Comparison of ENCODE assay signal across 12 cellular contexts in genomic region chr18:2304378-2305175, GRCh38.
DNase-seq lines count a peak whose midpoint lies in the region; ATAC-seq, FAIRE-seq and TF ChIP-seq lines count a peak whose summit lies in the region.
"Had no signal": no experiment of that assay in that cellular context is flagged by ENCODE, and none has a peak within 500 bp of the region (broad histone marks: within the 10 kb centered on the region; RNA-seq: fewer than 3 reads in every experiment).

No MANE protein-coding gene starts in this region.

- H3K9me3 ChIP-seq in pancreas = no peaks in the 10 kb centered on the region
- H3K9me3 ChIP-seq: left ventricle myocardium inferior had no signal

- 7 to 20% methylated on average over 2 of the region's 2 CpGs for WGBS in pancreas, 2 donors

- peak; percentile 28 for DNase-seq in EH (ENCODE audit: low read depth)
- peak; percentile 16 for DNase-seq in LoVo (ENCODE audit: low spot score)
- DNase-seq in dermis blood vessel endothelial cell = peak; percentile 72
- no peak for DNase-seq in pancreas
- DNase-seq in CD1c-positive myeloid dendritic cell (ENCODE audit: extremely low spot score) = no peak
- no peak for DNase-seq in activated T-cell treated with anti-CD3 and anti-CD28 coated beads, Interleukin-2, amount 50 U/mL, for 48 hours
- no peak for DNase-seq in activated CD4-positive, alpha-beta T cell treated with anti-CD3 and anti-CD28 coated beads for 4 hours
- DNase-seq: hypothalamus, left ventricle myocardium inferior, T-helper 9 cell had no signal

- no peak for FAIRE-seq in pancreas (lab: Jason Lieb, UNC)

- H3K4me3 ChIP-seq in pancreas = no peak overlapping the region
- H3K4me3 ChIP-seq: left ventricle myocardium inferior, smooth muscle cell had no signal

- peaks cover 0 to 3% (median 0%) of the 10 kb centered on the region in 3 donors for H3K4me1 ChIP-seq in pancreas
- H3K4me1 ChIP-seq: left ventricle myocardium inferior had no signal

- intact Hi-C loops in pancreas (cut with DNase I) = no loop called here

- no peak for TF ChIP-seq CTCF in pancreas (IDR thresholded peaks at IDR 0.05)

- H3K36me3 ChIP-seq in pancreas = no peaks in the 10 kb centered on the region
- H3K36me3 ChIP-seq: left ventricle myocardium inferior had no signal

- no peaks in the 10 kb centered on the region for H3K27me3 ChIP-seq in pancreas

- peak overlapping the region in 1 of 4 donors; percentile 4 for H3K27ac ChIP-seq in pancreas
- H3K27ac ChIP-seq: left ventricle myocardium inferior had no signal

- peak in 3 of 4 donors; percentile 60 to 90 (median 86) for ATAC-seq in pancreas
- ATAC-seq: Right ventricle myocardium inferior had no signal

Comparison
In these comparisons a context has a peak if more than half of its experiments do, and no peak if none do; other contexts are left out.
1. DNase-seq: peak in EH (single experiment), LoVo (single experiment) and dermis blood vessel endothelial cell (single experiment); none in pancreas (0 of 6), CD1c-positive myeloid dendritic cell (single experiment), activated T-cell treated with anti-CD3 and anti-CD28 coated beads, Interleukin-2, amount 50 U/mL, for 48 hours (0 of 2) and activated CD4-positive, alpha-beta T cell treated with anti-CD3 and anti-CD28 coated beads for 4 hours (0 of 2).